In the genomic region with DNA sequence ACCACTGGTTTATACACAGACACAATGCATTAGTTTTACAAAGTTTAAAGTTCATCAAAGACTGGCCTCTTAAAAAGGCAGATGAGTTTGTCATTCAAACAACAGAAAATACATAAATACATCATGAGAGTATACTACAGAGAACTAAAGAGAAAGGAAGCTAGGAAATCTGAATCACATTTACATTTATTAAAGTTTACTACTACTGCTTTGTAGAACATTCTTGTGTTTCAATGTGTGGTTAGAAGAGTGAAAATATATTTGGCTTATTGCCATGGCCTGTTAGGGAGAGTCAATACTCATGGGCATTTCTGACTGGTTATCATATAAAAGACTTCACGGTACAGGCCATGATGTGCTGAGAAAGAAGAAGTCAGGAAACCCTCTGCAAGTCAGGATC, we compare ENCODE assay signal across 12 cellular contexts. TPM values are rescaled to one million over a fixed set of nuclear protein-coding genes. Genes with fewer than 3 reads are reported as not detected.
DNase-seq lines count a peak whose midpoint lies in the region; ATAC-seq and TF ChIP-seq lines count a peak whose summit lies in the region.
"Not testable (repeated sequence)": the region's sequence is repeated elsewhere in the genome, so short reads cannot be mapped to it uniquely, and the experiment has no call there.
"Had no signal": no experiment of that assay in that cellular context is flagged by ENCODE, and none has a peak within 500 bp of the region (broad histone marks: within the 10 kb centered on the region; RNA-seq: fewer than 3 reads in every experiment).

No MANE protein-coding gene starts in this region.

- not testable (repeated sequence) for ATAC-seq in PC-3

- not testable (repeated sequence) for H3K9ac ChIP-seq in PC-3 (ENCODE audit: low read length)

- not testable (repeated sequence) for H4K20me1 ChIP-seq in PC-3 (ENCODE audit: low read length)

- CTCF ChIA-PET in PC-3 (lab: Charles Lee), result not testable (repeated sequence)

- not testable (repeated sequence) for TF ChIP-seq CTCF in AG10803 (conservative IDR thresholded peaks at IDR 0.05; ENCODE audit: low read length); HFFc6 (IDR thresholded peaks at IDR 0.05); PC-3 (conservative IDR thresholded peaks at IDR 0.05; ENCODE audit: low read depth, low read length); cardiac fibroblast (IDR thresholded peaks at IDR 0.05; ENCODE audit: low read depth, low read length); fibroblast of mammary gland (conservative IDR thresholded peaks at IDR 0.05; ENCODE audit: control insufficient read depth, insufficient read depth, low read depth, low read length); osteocyte (IDR thresholded peaks at IDR 0.05); type B pancreatic cell (conservative IDR thresholded peaks at IDR 0.05)

- intact Hi-C loops in PC-3 (cut with micrococcal nuclease), result loop anchor here (5.0 kb wide), 1 partner anchor 90 kb away; a partner anchor contains a TSS

- H3K4me3 Mint-ChIP-seq in HFFc6; osteocyte (ENCODE audit: unreplicated experiment); type B pancreatic cell: not testable (repeated sequence)

- H3K4me1 Mint-ChIP-seq in HFFc6 (ENCODE audit: low read depth) (peaks cover 11% of the 10 kb centered on the region), osteocyte (ENCODE audit: unreplicated experiment) (peaks cover 12% of the 10 kb centered on the region)
- not testable (repeated sequence) for H3K4me1 Mint-ChIP-seq in type B pancreatic cell (ENCODE audit: unreplicated experiment)

- not testable (repeated sequence) for H3K36me3 ChIP-seq in PC-3 (ENCODE audit: low read depth, low read length)

- not testable (repeated sequence) for H3K4me1 ChIP-seq in PC-3 (ENCODE audit: insufficient read depth, low read length)

- not testable (repeated sequence) for H3K27ac Mint-ChIP-seq in HFFc6
- H3K27ac Mint-ChIP-seq in osteocyte (ENCODE audit: unreplicated experiment), result peak overlapping the region; percentile 53
- H3K27ac Mint-ChIP-seq in type B pancreatic cell, result peak overlapping the region; percentile 27

- H3F3A ChIP-seq in PC-3 (ENCODE audit: low read length, unreplicated experiment), result not testable (repeated sequence)

- H2AFZ ChIP-seq in PC-3 (ENCODE audit: low read length), result not testable (repeated sequence)

- not testable (repeated sequence) for H3K9me2 ChIP-seq in PC-3 (replicated peaks; ENCODE audit: low read length)

- H3K9me3 ChIP-seq in PC-3 (ENCODE audit: low read length), result not testable (repeated sequence)

- not testable (repeated sequence) for H3K9me3 Mint-ChIP-seq in HFFc6; osteocyte (ENCODE audit: unreplicated experiment); type B pancreatic cell

- H3K79me2 ChIP-seq in PC-3 (ENCODE audit: low read length), result not testable (repeated sequence)

- DNase-seq in AG10803 (ENCODE audit: low read depth) (peak; percentile 20), HFFc6 (peak; percentile 28), PC-3 (peak; percentile 35), astrocyte of the hippocampus (ENCODE audit: low read depth, low spot score) (peak; percentile 42), cardiac fibroblast (ENCODE audit: low read depth in 2 of 2) (peak; percentile 45 to 60), fibroblast of mammary gland (ENCODE audit: low read depth) (peak; percentile 44)
- DNase-seq in osteocyte (ENCODE audit: extremely low spot score, unreplicated experiment); type B pancreatic cell (ENCODE audit: extremely low spot score, unreplicated experiment): not testable (repeated sequence)

- H3K27ac ChIP-seq in PC-3 (ENCODE audit: low read length), result peak overlapping the region; percentile 70

- POLR2A ChIA-PET in PC-3 (lab: Charles Lee; ENCODE audit: unreplicated experiment), result not testable (repeated sequence)

- H3K27me3 ChIP-seq in PC-3 (ENCODE audit: low read length), result not testable (repeated sequence)

- H3K36me3 Mint-ChIP-seq in HFFc6 (ENCODE audit: low read depth); osteocyte (ENCODE audit: unreplicated experiment); type B pancreatic cell: not testable (repeated sequence)

- H3K4me3 ChIP-seq in AG10803 (ENCODE audit: low read length); PC-3 (ENCODE audit: low read length); cardiac fibroblast (replicated peaks in 1 of 2; ENCODE audit: low read depth in 2 of 2, low read length in 2 of 2); fibroblast of mammary gland (ENCODE audit: control insufficient read depth, low read depth, low read length): not testable (repeated sequence)

- H3K27me3 Mint-ChIP-seq in HFFc6 (ENCODE audit: insufficient read depth); osteocyte (ENCODE audit: unreplicated experiment); type B pancreatic cell: not testable (repeated sequence)

- H3K4me2 ChIP-seq in PC-3 (ENCODE audit: low read length), result peak overlapping the region; percentile 28; the same call in 1 of the 2 replicates

- BruUV-seq in PC-3 (replicated peaks; lab: Mats Ljungman, UMichigan), result not testable (repeated sequence)

RNA-seq across cellular contexts. Expression of a gene that starts 13.0 kb away (rescaled TPM):
- total RNA-seq in HFFc6 (2021; fragmentation: NEBNext Ultra II Directional; extraction: Animal tissue kit (Norgen Biotek cat#: 25700)), result not detected
- total RNA-seq in PC-3 (2014; rRNA removed), result 6.6 and 11.4 TPM in 2 replicates
- not detected in 2 replicates for total RNA-seq in osteocyte
- not detected in 2 replicates for total RNA-seq in type B pancreatic cell (ENCODE audit: low replicate concordance)
- total RNA-seq: CD8-positive, alpha-beta T cell; H1; H9; HepG2 had no signal

RNA-seq across cellular contexts. Expression of a gene that starts 38.8 kb away (rescaled TPM):
- total RNA-seq in HFFc6 (2021; fragmentation: NEBNext Ultra II Directional; extraction: Animal tissue kit (Norgen Biotek cat#: 25700)), result 100 to 1,000 TPM in 4 of 6 experiments, 10 to 100 TPM in 2; 68.5 to 169 (median 145) TPM
- total RNA-seq in PC-3 (2014; rRNA removed) (252 and 259 TPM in 2 replicates), osteocyte (not detected in 2 replicates), type B pancreatic cell (ENCODE audit: low replicate concordance) (1.5 TPM in 1 of 2 replicates, not detected in the other)
- total RNA-seq: CD8-positive, alpha-beta T cell; H1; H9 had no signal

RNA-seq across cellular contexts. Expression of a gene that starts 48.7 kb away (rescaled TPM):
- total RNA-seq in HFFc6 (2021; fragmentation: NEBNext Ultra II Directional; extraction: Animal tissue kit (Norgen Biotek cat#: 25700)), result 1 to 10 TPM; 2.6 to 4.5 (median 3.3) TPM
- total RNA-seq in PC-3 (2014; rRNA removed) (0.86 and 2.7 TPM in 2 replicates), osteocyte (0.73 TPM in 1 of 2 replicates, not detected in the other), type B pancreatic cell (ENCODE audit: low replicate concordance) (60.4 and 77.6 TPM in 2 replicates)
- total RNA-seq: CD8-positive, alpha-beta T cell had no signal

RNA-seq across cellular contexts. Expression of a gene that starts 49.7 kb away (rescaled TPM):
- 1 to 10 TPM in 3 of 6 experiments, under 1 TPM in 3; 0.66 to 1.5 (median 1.2) TPM for total RNA-seq in HFFc6 (2021; fragmentation: NEBNext Ultra II Directional; extraction: Animal tissue kit (Norgen Biotek cat#: 25700))
- total RNA-seq in PC-3 (2014; rRNA removed), result 1.9 and 6.7 TPM in 2 replicates
- total RNA-seq in osteocyte, result 0.57 TPM in 1 of 2 replicates, not detected in the other
- total RNA-seq in type B pancreatic cell (ENCODE audit: low replicate concordance), result 4.0 and 5.5 TPM in 2 replicates

Comparison
In these comparisons a context has a peak if more than half of its experiments do, and no peak if none do; other contexts are left out.
1. RNA of a gene that starts 38.8 kb away (total RNA-seq): 252 to 259 TPM in PC-3 and 68.5 to 169 TPM in HFFc6; not detected in osteocyte and 1.5 TPM in type B pancreatic cell; every median in the first group is over 10 times any median in the second.
2. RNA of a gene that starts 48.7 kb away (total RNA-seq): 60.4 to 77.6 TPM in type B pancreatic cell; 2.6 to 4.5 TPM in HFFc6, 0.86 to 2.7 TPM in PC-3 and 0.73 TPM in osteocyte; every median in the first group is over 10 times any median in the second.